ENCODE assay signal across 1 cellular context in the genomic region with DNA sequence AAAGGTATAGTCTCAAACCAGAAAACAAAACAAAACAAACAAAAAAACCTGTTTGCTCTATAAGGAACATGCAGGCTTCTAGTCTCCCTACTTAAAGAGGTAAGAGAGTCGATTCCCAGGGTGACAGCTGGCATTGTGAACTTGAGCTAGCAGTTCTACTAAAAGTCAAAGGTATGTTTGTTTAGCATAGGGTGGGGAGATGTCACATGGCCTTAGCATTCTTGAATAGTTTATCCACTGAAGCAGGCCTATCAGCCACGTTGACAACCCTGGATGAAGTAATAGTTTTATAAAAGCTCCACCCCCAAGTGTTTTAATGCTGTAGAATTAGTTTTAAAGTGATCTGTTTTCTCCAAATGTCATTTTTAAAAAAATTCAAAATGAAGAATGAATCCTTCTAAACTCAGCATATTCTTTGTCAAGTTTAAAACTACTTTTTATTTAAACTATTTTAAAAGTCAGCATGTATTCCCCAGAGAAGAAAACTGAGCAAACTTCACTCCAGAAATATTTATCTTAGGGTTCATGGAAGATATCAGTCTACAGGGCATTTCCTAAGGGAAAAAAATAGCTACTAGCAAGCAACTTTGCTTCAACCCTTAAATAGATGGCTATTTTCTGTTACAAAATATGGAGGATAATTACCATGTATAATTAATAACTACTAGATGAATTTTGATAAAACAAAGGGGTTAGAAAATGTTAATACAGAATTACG.
TF ChIP-seq lines count a peak whose summit lies in the region.

No MANE protein-coding gene starts in this region.

TF ChIP-seq in HepG2, 621 proteins besides CTCF, POLR2A, EP300 and RAD21 (continued from another document and continues in another):
- TF ChIP-seq RFXANK (CRISPR knock-in tag; IDR thresholded peaks at IDR 0.05) (no peak), RFXAP (CRISPR knock-in tag; IDR thresholded peaks at IDR 0.05; ENCODE audit: borderline replicate concordance) (no peak), HNRNPK (IDR thresholded peaks at IDR 0.05; ENCODE audit: low read depth, low read length, poor library complexity, severe bottlenecking) (no peak), ZNF484 (CRISPR knock-in tag; IDR thresholded peaks at IDR 0.05; ENCODE audit: borderline replicate concordance, low read depth) (no peak), MEIS1 (CRISPR knock-in tag; IDR thresholded peaks at IDR 0.05; ENCODE audit: borderline replicate concordance) (peak; percentile 67; the same call in 1 of the 2 replicates), PHF21A (CRISPR knock-in tag; IDR thresholded peaks at IDR 0.05) (peak; percentile 56), ADNP (CRISPR knock-in tag; IDR thresholded peaks at IDR 0.05) (no peak), ZNF570 (CRISPR knock-in tag; IDR thresholded peaks at IDR 0.05; ENCODE audit: borderline replicate concordance) (no peak), XRCC5 (optimal IDR thresholded peaks at IDR 0.05; ENCODE audit: low read length) (no peak), ATF7-NPFF (CRISPR knock-in tag; IDR thresholded peaks at IDR 0.05; ENCODE audit: low read depth) (no peak), ZMYM4 (CRISPR knock-in tag; IDR thresholded peaks at IDR 0.05) (peak; percentile 66; the same call in 1 of the 2 replicates), ZNF597 (CRISPR knock-in tag; IDR thresholded peaks at IDR 0.05) (no peak), PHF5A (CRISPR knock-in tag; IDR thresholded peaks at IDR 0.05; ENCODE audit: low read depth, unreplicated experiment) (peak; percentile 52), ZNF496 (CRISPR knock-in tag; IDR thresholded peaks at IDR 0.05; ENCODE audit: insufficient replicate concordance) (no peak), ZFP41 (CRISPR knock-in tag; IDR thresholded peaks at IDR 0.05; ENCODE audit: borderline replicate concordance) (no peak), FOXP1 (IDR thresholded peaks at IDR 0.05) (no peak), FOXP1 (CRISPR knock-in tag; IDR thresholded peaks at IDR 0.05) (peak; percentile 70; the same call in 1 of the 2 replicates), ZNF546 (CRISPR knock-in tag; conservative IDR thresholded peaks at IDR 0.05) (no peak), SKI (IDR thresholded peaks at IDR 0.05; ENCODE audit: partially characterized antibody) (peak; percentile 85), ZFP1 (CRISPR knock-in tag; IDR thresholded peaks at IDR 0.05) (0 out of 2 replicates have a peak, but pooled peaks have one; percentile 36), RBFOX2 (IDR thresholded peaks at IDR 0.05; ENCODE audit: low read depth, low read length) (no peak), SMARCE1 (IDR thresholded peaks at IDR 0.05; ENCODE audit: borderline replicate concordance) (no peak), RCOR2 (CRISPR knock-in tag; IDR thresholded peaks at IDR 0.05) (0 out of 2 replicates have a peak, but pooled peaks have one; percentile 37), ZBTB7A (CRISPR knock-in tag; IDR thresholded peaks at IDR 0.05) (no peak), NR2F2 (IDR thresholded peaks at IDR 0.05; ENCODE audit: borderline replicate concordance, low read depth) (peak; percentile 60; the same call in 1 of the 2 replicates), ATAD3A (CRISPR knock-in tag; IDR thresholded peaks at IDR 0.05) (no peak), ZNF652 (CRISPR knock-in tag; IDR thresholded peaks at IDR 0.05; ENCODE audit: borderline replicate concordance, low read depth) (no peak), ZNF253 (CRISPR knock-in tag; IDR thresholded peaks at IDR 0.05; ENCODE audit: borderline replicate concordance) (no peak), ZNF775 (CRISPR knock-in tag; IDR thresholded peaks at IDR 0.05; ENCODE audit: borderline replicate concordance) (no peak), ZNF33A (CRISPR knock-in tag; IDR thresholded peaks at IDR 0.05; ENCODE audit: borderline replicate concordance) (no peak), NFE2L2 (IDR thresholded peaks at IDR 0.05; ENCODE audit: low read length) (no peak), ZNF710 (CRISPR knock-in tag; IDR thresholded peaks at IDR 0.05; ENCODE audit: borderline replicate concordance) (no peak), ZNF713 (CRISPR knock-in tag; IDR thresholded peaks at IDR 0.05) (no peak), ZNF550 (CRISPR knock-in tag; IDR thresholded peaks at IDR 0.05; ENCODE audit: borderline replicate concordance) (no peak), ZFX (CRISPR knock-in tag; IDR thresholded peaks at IDR 0.05; ENCODE audit: low read depth) (0 out of 2 replicates have a peak, but pooled peaks have one; percentile 15), NFYB (CRISPR knock-in tag; IDR thresholded peaks at IDR 0.05) (no peak), NKX3-1 (CRISPR knock-in tag; IDR thresholded peaks at IDR 0.05) (0 out of 2 replicates have a peak, but pooled peaks have one; percentile 66), ZNF101 (CRISPR knock-in tag; IDR thresholded peaks at IDR 0.05; ENCODE audit: borderline replicate concordance, low read depth) (no peak)
- TF ChIP-seq, protein P1, sequence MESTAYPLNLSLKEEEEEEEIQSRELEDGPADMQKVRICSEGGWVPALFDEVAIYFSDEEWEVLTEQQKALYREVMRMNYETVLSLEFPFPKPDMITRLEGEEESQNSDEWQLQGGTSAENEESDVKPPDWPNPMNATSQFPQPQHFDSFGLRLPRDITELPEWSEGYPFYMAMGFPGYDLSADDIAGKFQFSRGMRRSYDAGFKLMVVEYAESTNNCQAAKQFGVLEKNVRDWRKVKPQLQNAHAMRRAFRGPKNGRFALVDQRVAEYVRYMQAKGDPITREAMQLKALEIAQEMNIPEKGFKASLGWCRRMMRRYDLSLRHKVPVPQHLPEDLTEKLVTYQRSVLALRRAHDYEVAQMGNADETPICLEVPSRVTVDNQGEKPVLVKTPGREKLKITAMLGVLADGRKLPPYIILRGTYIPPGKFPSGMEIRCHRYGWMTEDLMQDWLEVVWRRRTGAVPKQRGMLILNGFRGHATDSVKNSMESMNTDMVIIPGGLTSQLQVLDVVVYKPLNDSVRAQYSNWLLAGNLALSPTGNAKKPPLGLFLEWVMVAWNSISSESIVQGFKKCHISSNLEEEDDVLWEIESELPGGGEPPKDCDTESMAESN (CRISPR knock-in tag; conservative IDR thresholded peaks at IDR 0.05): no peak
- TF ChIP-seq, protein P2, sequence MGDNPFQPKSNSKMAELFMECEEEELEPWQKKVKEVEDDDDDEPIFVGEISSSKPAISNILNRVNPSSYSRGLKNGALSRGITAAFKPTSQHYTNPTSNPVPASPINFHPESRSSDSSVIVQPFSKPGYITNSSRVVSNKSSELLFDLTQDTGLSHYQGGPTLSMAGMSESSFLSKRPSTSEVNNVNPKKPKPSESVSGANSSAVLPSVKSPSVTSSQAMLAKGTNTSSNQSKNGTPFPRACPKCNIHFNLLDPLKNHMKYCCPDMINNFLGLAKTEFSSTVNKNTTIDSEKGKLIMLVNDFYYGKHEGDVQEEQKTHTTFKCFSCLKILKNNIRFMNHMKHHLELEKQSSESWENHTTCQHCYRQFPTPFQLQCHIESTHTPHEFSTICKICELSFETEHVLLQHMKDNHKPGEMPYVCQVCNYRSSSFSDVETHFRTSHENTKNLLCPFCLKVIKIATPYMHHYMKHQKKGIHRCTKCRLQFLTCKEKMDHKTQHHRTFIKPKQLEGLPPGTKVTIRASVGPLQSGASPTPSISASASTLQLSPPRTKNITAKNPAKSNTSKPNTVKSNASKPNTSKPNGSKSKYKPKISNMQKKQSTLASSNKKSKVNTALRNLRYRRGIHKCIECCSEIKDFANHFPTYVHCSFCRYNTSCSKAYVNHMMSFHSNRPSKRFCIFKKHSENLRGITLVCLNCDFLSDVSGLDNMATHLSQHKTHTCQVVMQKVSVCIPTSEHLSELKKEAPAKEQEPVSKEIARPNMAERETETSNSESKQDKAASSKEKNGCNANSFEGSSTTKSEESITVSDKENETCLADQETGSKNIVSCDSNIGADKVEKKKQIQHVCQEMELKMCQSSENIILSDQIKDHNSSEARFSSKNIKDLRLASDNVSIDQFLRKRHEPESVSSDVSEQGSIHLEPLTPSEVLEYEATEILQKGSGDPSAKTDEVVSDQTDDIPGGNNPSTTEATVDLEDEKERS (CRISPR knock-in tag; IDR thresholded peaks at IDR 0.05): no peak
- TF ChIP-seq, protein P3, sequence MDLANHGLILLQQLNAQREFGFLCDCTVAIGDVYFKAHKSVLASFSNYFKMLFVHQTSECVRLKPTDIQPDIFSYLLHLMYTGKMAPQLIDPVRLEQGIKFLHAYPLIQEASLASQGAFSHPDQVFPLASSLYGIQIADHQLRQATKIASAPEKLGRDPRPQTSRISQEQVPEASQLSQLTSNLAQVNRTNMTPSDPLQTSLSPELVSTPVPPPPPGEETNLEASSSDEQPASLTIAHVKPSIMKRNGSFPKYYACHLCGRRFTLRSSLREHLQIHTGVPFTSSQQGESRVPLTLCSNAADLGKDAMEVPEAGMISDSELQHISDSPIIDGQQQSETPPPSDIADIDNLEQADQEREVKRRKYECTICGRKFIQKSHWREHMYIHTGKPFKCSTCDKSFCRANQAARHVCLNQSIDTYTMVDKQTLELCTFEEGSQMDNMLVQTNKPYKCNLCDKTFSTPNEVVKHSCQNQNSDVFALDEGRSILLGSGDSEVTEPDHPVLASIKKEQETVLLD (CRISPR knock-in tag; IDR thresholded peaks at IDR 0.05; ENCODE audit: low read depth): no peak
- TF ChIP-seq, protein P4, sequence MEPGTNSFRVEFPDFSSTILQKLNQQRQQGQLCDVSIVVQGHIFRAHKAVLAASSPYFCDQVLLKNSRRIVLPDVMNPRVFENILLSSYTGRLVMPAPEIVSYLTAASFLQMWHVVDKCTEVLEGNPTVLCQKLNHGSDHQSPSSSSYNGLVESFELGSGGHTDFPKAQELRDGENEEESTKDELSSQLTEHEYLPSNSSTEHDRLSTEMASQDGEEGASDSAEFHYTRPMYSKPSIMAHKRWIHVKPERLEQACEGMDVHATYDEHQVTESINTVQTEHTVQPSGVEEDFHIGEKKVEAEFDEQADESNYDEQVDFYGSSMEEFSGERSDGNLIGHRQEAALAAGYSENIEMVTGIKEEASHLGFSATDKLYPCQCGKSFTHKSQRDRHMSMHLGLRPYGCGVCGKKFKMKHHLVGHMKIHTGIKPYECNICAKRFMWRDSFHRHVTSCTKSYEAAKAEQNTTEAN (CRISPR knock-in tag; conservative IDR thresholded peaks at IDR 0.05): 0 out of 2 replicates have a peak, but pooled peaks have one; percentile 43
- TF ChIP-seq, protein P5, sequence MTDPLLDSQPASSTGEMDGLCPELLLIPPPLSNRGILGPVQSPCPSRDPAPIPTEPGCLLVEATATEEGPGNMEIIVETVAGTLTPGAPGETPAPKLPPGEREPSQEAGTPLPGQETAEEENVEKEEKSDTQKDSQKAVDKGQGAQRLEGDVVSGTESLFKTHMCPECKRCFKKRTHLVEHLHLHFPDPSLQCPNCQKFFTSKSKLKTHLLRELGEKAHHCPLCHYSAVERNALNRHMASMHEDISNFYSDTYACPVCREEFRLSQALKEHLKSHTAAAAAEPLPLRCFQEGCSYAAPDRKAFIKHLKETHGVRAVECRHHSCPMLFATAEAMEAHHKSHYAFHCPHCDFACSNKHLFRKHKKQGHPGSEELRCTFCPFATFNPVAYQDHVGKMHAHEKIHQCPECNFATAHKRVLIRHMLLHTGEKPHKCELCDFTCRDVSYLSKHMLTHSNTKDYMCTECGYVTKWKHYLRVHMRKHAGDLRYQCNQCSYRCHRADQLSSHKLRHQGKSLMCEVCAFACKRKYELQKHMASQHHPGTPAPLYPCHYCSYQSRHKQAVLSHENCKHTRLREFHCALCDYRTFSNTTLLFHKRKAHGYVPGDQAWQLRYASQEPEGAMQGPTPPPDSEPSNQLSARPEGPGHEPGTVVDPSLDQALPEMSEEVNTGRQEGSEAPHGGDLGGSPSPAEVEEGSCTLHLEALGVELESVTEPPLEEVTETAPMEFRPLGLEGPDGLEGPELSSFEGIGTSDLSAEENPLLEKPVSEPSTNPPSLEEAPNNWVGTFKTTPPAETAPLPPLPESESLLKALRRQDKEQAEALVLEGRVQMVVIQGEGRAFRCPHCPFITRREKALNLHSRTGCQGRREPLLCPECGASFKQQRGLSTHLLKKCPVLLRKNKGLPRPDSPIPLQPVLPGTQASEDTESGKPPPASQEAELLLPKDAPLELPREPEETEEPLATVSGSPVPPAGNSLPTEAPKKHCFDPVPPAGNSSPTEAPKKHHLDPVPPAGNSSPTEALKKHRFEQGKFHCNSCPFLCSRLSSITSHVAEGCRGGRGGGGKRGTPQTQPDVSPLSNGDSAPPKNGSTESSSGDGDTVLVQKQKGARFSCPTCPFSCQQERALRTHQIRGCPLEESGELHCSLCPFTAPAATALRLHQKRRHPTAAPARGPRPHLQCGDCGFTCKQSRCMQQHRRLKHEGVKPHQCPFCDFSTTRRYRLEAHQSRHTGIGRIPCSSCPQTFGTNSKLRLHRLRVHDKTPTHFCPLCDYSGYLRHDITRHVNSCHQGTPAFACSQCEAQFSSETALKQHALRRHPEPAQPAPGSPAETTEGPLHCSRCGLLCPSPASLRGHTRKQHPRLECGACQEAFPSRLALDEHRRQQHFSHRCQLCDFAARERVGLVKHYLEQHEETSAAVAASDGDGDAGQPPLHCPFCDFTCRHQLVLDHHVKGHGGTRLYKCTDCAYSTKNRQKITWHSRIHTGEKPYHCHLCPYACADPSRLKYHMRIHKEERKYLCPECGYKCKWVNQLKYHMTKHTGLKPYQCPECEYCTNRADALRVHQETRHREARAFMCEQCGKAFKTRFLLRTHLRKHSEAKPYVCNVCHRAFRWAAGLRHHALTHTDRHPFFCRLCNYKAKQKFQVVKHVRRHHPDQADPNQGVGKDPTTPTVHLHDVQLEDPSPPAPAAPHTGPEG (CRISPR knock-in tag; IDR thresholded peaks at IDR 0.05): no peak
